In the genomic region with DNA sequence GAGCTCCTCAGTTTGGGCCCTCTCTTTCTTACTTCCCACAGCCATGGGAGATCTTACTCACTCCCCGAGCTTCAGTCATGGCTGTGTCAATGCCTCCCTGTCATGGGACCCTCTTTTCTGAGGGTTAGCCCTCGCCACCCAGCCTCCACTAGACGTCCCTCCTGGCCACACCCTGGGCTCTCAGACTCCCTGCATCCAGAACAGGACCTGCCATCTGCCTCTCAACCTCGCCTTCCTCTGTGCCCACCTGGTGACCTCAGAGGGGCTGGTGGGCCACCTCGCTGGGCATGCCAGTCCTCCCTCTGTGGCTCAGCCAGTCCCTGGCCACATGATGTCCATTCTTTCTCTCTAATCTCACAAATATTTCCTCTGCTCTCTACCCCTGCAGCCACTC, we compare ENCODE assay signal across 17 cellular contexts.
"Had no signal": no experiment of that assay in that cellular context is flagged by ENCODE, and none has a peak within 500 bp of the region (broad histone marks: within the 10 kb centered on the region; RNA-seq: fewer than 3 reads in every experiment).

No MANE protein-coding gene starts in this region.

- H3K4me1 ChIP-seq: psoas muscle had no signal

- DNase-seq: cerebellar nuclear complex; effector memory CD8-positive, alpha-beta T cell; esophagus squamous epithelium; foreskin fibroblast; immature natural killer cell; mammary epithelial cell; mucosa of descending colon; nucleus accumbens; ovary; small intestine; stimulated activated CD4-positive, alpha-beta T cell treated with anti-CD3 and anti-CD28 coated beads, Interleukin-12 subunit alpha, Interleukin-12 subunit beta, amount 100 ng/mL, for 4 hours; stimulated activated naive CD4-positive, alpha-beta T cell treated with Interleukin-2 at 50 U/mL for 16 hours; thyroid gland had no signal

- H3K27ac ChIP-seq: cardiac muscle cell, esophagus squamous epithelium, ovary, psoas muscle, suprapubic skin, thyroid gland had no signal

- ATAC-seq: effector memory CD8-positive, alpha-beta T cell; mucosa of descending colon; naive thymus-derived CD8-positive, alpha-beta T cell; psoas muscle had no signal

- H3K27me3 ChIP-seq: cardiac muscle cell, ovary, suprapubic skin, thyroid gland had no signal

- H3K36me3 ChIP-seq: cardiac muscle cell, esophagus squamous epithelium, ovary, suprapubic skin, thyroid gland had no signal

- H3K9me3 ChIP-seq: mucosa of descending colon, ovary, psoas muscle, suprapubic skin, thyroid gland had no signal

- H3K4me3 ChIP-seq: cardiac muscle cell, esophagus squamous epithelium, mucosa of descending colon, ovary, psoas muscle, suprapubic skin, thyroid gland had no signal
